ENCODE assay signal across 24 cellular contexts in genomic region chr7:7786595-7786994, GRCh38.
"Had no signal": no experiment of that assay in that cellular context is flagged by ENCODE, and none has a peak within 500 bp of the region (broad histone marks: within the 10 kb centered on the region; RNA-seq: fewer than 3 reads in every experiment).

No MANE protein-coding gene starts in this region.

- H3K27ac Mint-ChIP-seq: activated CD4-positive, alpha-beta T cell treated with anti-CD3 and anti-CD28 coated beads, Interleukin-2, amount 10 ng/mL, durations not matched to agents 7 days and 5 days; activated CD8-positive, alpha-beta memory T cell treated with anti-CD3 and anti-CD28 coated beads, Interleukin-2, amount 10 ng/mL, durations not matched to agents 7 days and 5 days; activated CD8-positive, alpha-beta T cell treated with anti-CD3 and anti-CD28 coated beads for 36 hours; activated naive CD4-positive, alpha-beta T cell treated with anti-CD3 and anti-CD28 coated beads, Interleukin-2, amount 10 ng/mL, durations not matched to agents 7 days and 5 days; activated naive CD8-positive, alpha-beta T cell treated with anti-CD3 and anti-CD28 coated beads, Interleukin-2, amount 50 U/mL, for 24 hours; brain; dendritic cell treated with granulocyte-macrophage colony-stimulating factor and Interleukin-4, amounts not matched to agents 40 ng/mL and 50 ng/mL, for 4 days; natural killer cell treated with Interleukin-12 subunit alpha and Interleukin-12 subunit beta and Interleukin-15 and Interleukin-18, amount 100 ng/mL, for 72 hours; T-helper 2 cell treated with Interferon-gamma antibody and Interleukin-4, amounts not matched to agents 5 μg/mL and 100 μg/mL, for 36 hours had no signal

- ATAC-seq: activated CD8-positive, alpha-beta memory T cell treated with anti-CD3 and anti-CD28 coated beads, Interleukin-2, amount 10 ng/mL, durations not matched to agents 7 days and 5 days; activated CD8-positive, alpha-beta T cell treated with anti-CD3 and anti-CD28 coated beads for 36 hours; activated naive CD8-positive, alpha-beta T cell treated with anti-CD3 and anti-CD28 coated beads, Interleukin-2, amount 50 U/mL, for 24 hours; esophagus mucosa; natural killer cell treated with Interleukin-12 subunit alpha and Interleukin-12 subunit beta and Interleukin-15 and Interleukin-18, amount 100 ng/mL, for 72 hours; stimulated activated naive CD8-positive, alpha-beta T cell treated with anti-CD3 and anti-CD28 coated beads, Interleukin-15, Interleukin-2, amounts not matched to agents 100 U/mL and 50 U/mL, for 24 hours had no signal

- H3K4me3 Mint-ChIP-seq: activated CD4-positive, alpha-beta T cell treated with anti-CD3 and anti-CD28 coated beads, Interleukin-2, amount 10 ng/mL, durations not matched to agents 7 days and 5 days; activated CD8-positive, alpha-beta memory T cell treated with anti-CD3 and anti-CD28 coated beads, Interleukin-2, amount 10 ng/mL, durations not matched to agents 7 days and 5 days; activated CD8-positive, alpha-beta T cell treated with anti-CD3 and anti-CD28 coated beads for 36 hours; activated naive CD4-positive, alpha-beta T cell treated with anti-CD3 and anti-CD28 coated beads, Interleukin-2, amount 10 ng/mL, durations not matched to agents 7 days and 5 days; activated naive CD8-positive, alpha-beta T cell treated with anti-CD3 and anti-CD28 coated beads, Interleukin-2, amount 50 U/mL, for 24 hours; brain; dendritic cell treated with granulocyte-macrophage colony-stimulating factor and Interleukin-4, amounts not matched to agents 40 ng/mL and 50 ng/mL, for 4 days; natural killer cell treated with Interleukin-12 subunit alpha and Interleukin-12 subunit beta and Interleukin-15 and Interleukin-18, amount 100 ng/mL, for 72 hours; T-helper 2 cell treated with Interferon-gamma antibody and Interleukin-4, amounts not matched to agents 5 μg/mL and 100 μg/mL, for 36 hours had no signal

- H3K27me3 ChIP-seq: neutrophil had no signal

- H3K36me3 ChIP-seq: left ventricle myocardium inferior, ovary, prostate gland had no signal

- H3K4me3 ChIP-seq: left ventricle myocardium inferior, ovary, prostate gland had no signal

- H3K36me3 Mint-ChIP-seq: activated naive CD4-positive, alpha-beta T cell treated with anti-CD3 and anti-CD28 coated beads, Interleukin-2, amount 10 ng/mL, durations not matched to agents 7 days and 5 days; natural killer cell treated with Interleukin-12 subunit alpha and Interleukin-12 subunit beta and Interleukin-15 and Interleukin-18, amount 100 ng/mL, for 72 hours had no signal

- H3K27me3 Mint-ChIP-seq: activated CD4-positive, alpha-beta T cell treated with anti-CD3 and anti-CD28 coated beads, Interleukin-2, amount 10 ng/mL, durations not matched to agents 7 days and 5 days; activated CD8-positive, alpha-beta memory T cell treated with anti-CD3 and anti-CD28 coated beads, Interleukin-2, amount 10 ng/mL, durations not matched to agents 7 days and 5 days; activated CD8-positive, alpha-beta T cell treated with anti-CD3 and anti-CD28 coated beads for 36 hours; activated naive CD4-positive, alpha-beta T cell treated with anti-CD3 and anti-CD28 coated beads, Interleukin-2, amount 10 ng/mL, durations not matched to agents 7 days and 5 days; activated naive CD8-positive, alpha-beta T cell treated with anti-CD3 and anti-CD28 coated beads, Interleukin-2, amount 50 U/mL, for 24 hours; brain; dendritic cell treated with granulocyte-macrophage colony-stimulating factor and Interleukin-4, amounts not matched to agents 40 ng/mL and 50 ng/mL, for 4 days; natural killer cell treated with Interleukin-12 subunit alpha and Interleukin-12 subunit beta and Interleukin-15 and Interleukin-18, amount 100 ng/mL, for 72 hours had no signal

- H3K9me3 Mint-ChIP-seq: activated CD4-positive, alpha-beta T cell treated with anti-CD3 and anti-CD28 coated beads, Interleukin-2, amount 10 ng/mL, durations not matched to agents 7 days and 5 days; activated CD8-positive, alpha-beta T cell treated with anti-CD3 and anti-CD28 coated beads for 36 hours; activated naive CD4-positive, alpha-beta T cell treated with anti-CD3 and anti-CD28 coated beads, Interleukin-2, amount 10 ng/mL, durations not matched to agents 7 days and 5 days; activated naive CD8-positive, alpha-beta T cell treated with anti-CD3 and anti-CD28 coated beads, Interleukin-2, amount 50 U/mL, for 24 hours; brain; dendritic cell treated with granulocyte-macrophage colony-stimulating factor and Interleukin-4, amounts not matched to agents 40 ng/mL and 50 ng/mL, for 4 days; natural killer cell treated with Interleukin-12 subunit alpha and Interleukin-12 subunit beta and Interleukin-15 and Interleukin-18, amount 100 ng/mL, for 72 hours; T-helper 2 cell treated with Interferon-gamma antibody and Interleukin-4, amounts not matched to agents 5 μg/mL and 100 μg/mL, for 36 hours had no signal

- H3K27ac ChIP-seq: left ventricle myocardium inferior, neutrophil, ovary, prostate gland, VCaP had no signal

- H3K4me1 ChIP-seq: prostate gland had no signal

- DNase-seq: activated CD4-positive, alpha-beta T cell treated with anti-CD3 and anti-CD28 coated beads, Interleukin-2, amount 10 ng/mL, durations not matched to agents 7 days and 5 days; activated CD4-positive, CD25-positive, alpha-beta regulatory T cell treated with anti-CD3 and anti-CD28 coated beads, Interleukin-2, amount 50 U/mL, for 72 hours; activated CD8-positive, alpha-beta memory T cell treated with anti-CD3 and anti-CD28 coated beads, Interleukin-2, amount 10 ng/mL, durations not matched to agents 7 days and 5 days; activated CD8-positive, alpha-beta T cell treated with anti-CD3 and anti-CD28 coated beads for 36 hours; activated effector memory CD4-positive, alpha-beta T cell treated with anti-CD3 and anti-CD28 coated beads, Interleukin-2, amount 50 U/mL, for 16 hours; activated naive CD4-positive, alpha-beta T cell treated with anti-CD3 and anti-CD28 coated beads, Interleukin-2, amount 10 ng/mL, durations not matched to agents 7 days and 5 days; activated naive CD8-positive, alpha-beta T cell treated with anti-CD3 and anti-CD28 coated beads, Interleukin-2, amount 50 U/mL, for 24 hours; activated T-cell treated with anti-CD3 and anti-CD28 coated beads for 4 hours; anterior cingulate cortex; effector CD8-positive, alpha-beta T cell; hippocampal formation; left ventricle myocardium inferior; mammary epithelial cell; ovary; stimulated activated CD4-positive, alpha-beta T cell treated with anti-CD3 and anti-CD28 coated beads, Interleukin-4, amount 100 ng/mL, for 4 hours; stimulated activated naive CD8-positive, alpha-beta T cell treated with anti-CD3 and anti-CD28 coated beads, Interleukin-15, Interleukin-2, amounts not matched to agents 100 U/mL and 50 U/mL, for 24 hours had no signal

- H3K9me3 ChIP-seq: left ventricle myocardium inferior, neutrophil, ovary, prostate gland had no signal
